Comparison of ENCODE assay signal across 8 cellular contexts in genomic region chr22:35961480-35961902, GRCh38.
DNase-seq lines count a peak whose midpoint lies in the region; ATAC-seq and TF ChIP-seq lines count a peak whose summit lies in the region.

No MANE protein-coding gene starts in this region.

- no peak overlapping the region for H2AFZ ChIP-seq in trophoblast cell (ENCODE audit: insufficient read depth, low read length, poor library complexity)

- ATAC-seq in SK-N-SH treated with all-trans-retinoic acid at 6 μM for 48 hours (peak; percentile 91), Right ventricle myocardium superior (ENCODE audit: poor library complexity) (peak; percentile 73), T-helper 17 cell (no peak)
- no peak for ATAC-seq in effector memory CD8-positive, alpha-beta T cell (replicated peaks)

- WGBS in trophoblast cell (ENCODE audit: extremely low coverage, insufficient coverage, insufficient read length): no CpG with 5 or more reads among the region's 3 CpGs

- H2BK120ac ChIP-seq in trophoblast cell (ENCODE audit: insufficient read depth, low read length, poor library complexity): no peak overlapping the region

- no peaks in the 10 kb centered on the region for H3K79me2 ChIP-seq in trophoblast cell (ENCODE audit: control insufficient read depth, insufficient read depth, low read length, poor library complexity)

- no peaks in the 10 kb centered on the region for H3K79me1 ChIP-seq in trophoblast cell (ENCODE audit: low read length)

- peak overlapping the region; percentile 20 for H3K4me2 ChIP-seq in trophoblast cell (ENCODE audit: low read length)

- H3K27ac Mint-ChIP-seq in T-helper 17 cell: no peak overlapping the region
- no peak overlapping the region for H3K27ac Mint-ChIP-seq in effector memory CD8-positive, alpha-beta T cell

- H2AK5ac ChIP-seq in trophoblast cell (ENCODE audit: low read length): no peak overlapping the region

- no peak overlapping the region for H3K14ac ChIP-seq in trophoblast cell (ENCODE audit: low read length)

- no peak overlapping the region for H3K23ac ChIP-seq in trophoblast cell (ENCODE audit: low read length)

- no peaks in the 10 kb centered on the region for H3K4me1 Mint-ChIP-seq in T-helper 17 cell
- H3K4me1 Mint-ChIP-seq in effector memory CD8-positive, alpha-beta T cell (ENCODE audit: low read depth in 2 of 2): no peaks in the 10 kb centered on the region

- H4K91ac ChIP-seq in trophoblast cell (ENCODE audit: low read depth, low read length): no peak overlapping the region

- H3K4me3 Mint-ChIP-seq in T-helper 17 cell: no peak overlapping the region
- no peak overlapping the region for H3K4me3 Mint-ChIP-seq in effector memory CD8-positive, alpha-beta T cell

- no peak overlapping the region for H3K4me3 ChIP-seq in trophoblast cell (ENCODE audit: low read depth, low read length)

- H4K12ac ChIP-seq in trophoblast cell (ENCODE audit: low read depth, low read length): no peak overlapping the region

- intact Hi-C loops in Right ventricle myocardium superior (cut with DNase I): no loop called here

- DNase-seq in GM04504 (ENCODE audit: low read depth) (peak; percentile 50), Right ventricle myocardium superior (no peak), trophoblast cell (no peak), T-helper 17 cell (no peak), NCI-H187 (lab: John Stamatoyannopoulos, UW) (no peak)
- no peak for DNase-seq in effector memory CD8-positive, alpha-beta T cell
- DNase-seq in activated naive CD4-positive, alpha-beta T cell treated with anti-CD3 and anti-CD28 coated beads, Interleukin-2, amount 50 U/mL, for 16 hours: no peak

- H2BK5ac ChIP-seq in trophoblast cell (ENCODE audit: low read depth, low read length, poor library complexity): no peak overlapping the region

- H3K36me3 ChIP-seq in trophoblast cell (ENCODE audit: control insufficient read depth in 1 of 2, insufficient read depth in 2 of 2, low read length in 2 of 2): no peaks in the 10 kb centered on the region

- no peaks in the 10 kb centered on the region for H3K9me3 Mint-ChIP-seq in effector memory CD8-positive, alpha-beta T cell

- no peak overlapping the region for H3K27ac ChIP-seq in trophoblast cell (ENCODE audit: low read depth, low read length)

- no peak overlapping the region for H4K8ac ChIP-seq in trophoblast cell (ENCODE audit: low read depth, low read length)

- peaks cover 4 to 6% of the 10 kb centered on the region in 2 experiments for H3K4me1 ChIP-seq in trophoblast cell (ENCODE audit: control insufficient read depth in 1 of 2, insufficient read depth in 2 of 2, low read length in 2 of 2)

- H3K9me3 ChIP-seq in trophoblast cell (ENCODE audit: insufficient read depth, low read depth, low read length): no peaks in the 10 kb centered on the region
- no peaks in the 10 kb centered on the region for H3K9me3 ChIP-seq in T-helper 17 cell (ENCODE audit: control insufficient read depth, low read length, poor library complexity, severe bottlenecking)

- no peak overlapping the region for H3K4ac ChIP-seq in trophoblast cell (ENCODE audit: low read depth, low read length)

- H3K36me3 Mint-ChIP-seq in T-helper 17 cell (ENCODE audit: low read depth): no peaks in the 10 kb centered on the region
- peaks cover 3% of the 10 kb centered on the region for H3K36me3 Mint-ChIP-seq in effector memory CD8-positive, alpha-beta T cell (ENCODE audit: insufficient read depth)

- H2BK12ac ChIP-seq in trophoblast cell (ENCODE audit: low read length): no peak overlapping the region

- no peaks in the 10 kb centered on the region for H3K27me3 ChIP-seq in trophoblast cell (ENCODE audit: insufficient read depth, low read length)

- no peak overlapping the region for H3K9ac ChIP-seq in trophoblast cell (ENCODE audit: low read length)

- no peak overlapping the region for H3K18ac ChIP-seq in trophoblast cell (ENCODE audit: low read length)

- H3K27me3 Mint-ChIP-seq in T-helper 17 cell: peaks cover 9% of the 10 kb centered on the region
- peaks cover 20 to 22% of the 10 kb centered on the region in 2 donors for H3K27me3 Mint-ChIP-seq in effector memory CD8-positive, alpha-beta T cell

TF ChIP-seq in SK-N-SH treated with all-trans-retinoic acid at 6 μM for 48 hours, 23 proteins besides CTCF, POLR2A, EP300 and RAD21:
- TF ChIP-seq TOX (CRISPR knock-in tag; IDR thresholded peaks at IDR 0.05; ENCODE audit: borderline replicate concordance) (no peak), BACH2 (CRISPR knock-in tag; IDR thresholded peaks at IDR 0.05; ENCODE audit: borderline replicate concordance) (no peak), RARB (CRISPR knock-in tag; IDR thresholded peaks at IDR 0.05) (no peak), ZNF565 (CRISPR knock-in tag; conservative IDR thresholded peaks at IDR 0.05; ENCODE audit: low read depth) (no peak), ARNTL (CRISPR knock-in tag; IDR thresholded peaks at IDR 0.05; ENCODE audit: borderline replicate concordance, low read depth) (no peak), CREB5 (CRISPR knock-in tag; IDR thresholded peaks at IDR 0.05; ENCODE audit: low read depth) (no peak), ISL1 (CRISPR knock-in tag; IDR thresholded peaks at IDR 0.05) (no peak), PATZ1 (CRISPR knock-in tag; IDR thresholded peaks at IDR 0.05; ENCODE audit: borderline replicate concordance) (no peak), ZC3H10 (CRISPR knock-in tag; IDR thresholded peaks at IDR 0.05) (no peak), OSR1 (CRISPR knock-in tag; IDR thresholded peaks at IDR 0.05) (no peak), TSHZ2 (CRISPR knock-in tag; IDR thresholded peaks at IDR 0.05) (no peak), GLIS3 (CRISPR knock-in tag; IDR thresholded peaks at IDR 0.05) (no peak)
TF ChIP-seq in SK-N-SH treated with all-trans-retinoic acid at 6 μM for 48 hours: peak in this region for 0.

Comparison
In these comparisons a context has a peak if more than half of its experiments do, and no peak if none do; other contexts are left out.
1. ATAC-seq: peak in SK-N-SH treated with all-trans-retinoic acid at 6 μM for 48 hours (single experiment) and Right ventricle myocardium superior (single experiment); none in T-helper 17 cell (single experiment) and effector memory CD8-positive, alpha-beta T cell (single experiment).